Comparison of ENCODE assay signal across 8 cellular contexts in genomic region chr19:53254451-53255341, GRCh38. TPM values are rescaled to one million over a fixed set of nuclear protein-coding genes. Genes with fewer than 3 reads are reported as not detected.
DNase-seq lines count a peak whose midpoint lies in the region; ATAC-seq lines count a peak whose summit lies in the region.

Gene ZNF677, minus strand, starts transcription at chr19:53254873. Its CDS starts 3,323 bp downstream, at chr19:53251550.

- peak within 1 kb of the TSS; percentile 70 for H3K27ac ChIP-seq in HUES64 (ENCODE audit: low read depth, low read length)

- peak within 1 kb of the TSS; percentile 88 for H3K9ac ChIP-seq in HUES64 (ENCODE audit: low read depth, low read length)

- H3K27me3 ChIP-seq in HUES64 (ENCODE audit: insufficient read depth, low read length), result no peaks in the 10 kb centered on the region

- peaks cover 48% of the 10 kb centered on the region for H3K9me3 ChIP-seq in HUES64 (ENCODE audit: insufficient read depth, low read depth, low read length)

- H3K4me1 Mint-ChIP-seq in dendritic cell treated with granulocyte-macrophage colony-stimulating factor and Interleukin-4, amounts not matched to agents 40 ng/mL and 50 ng/mL, for 4 days (ENCODE audit: low read depth), result peaks cover 6% of the 10 kb centered on the region

- peaks cover 50% of the 10 kb centered on the region for H3K36me3 Mint-ChIP-seq in dendritic cell treated with granulocyte-macrophage colony-stimulating factor and Interleukin-4, amounts not matched to agents 40 ng/mL and 50 ng/mL, for 4 days (ENCODE audit: low read depth)

- peak; percentile 91 for ATAC-seq in left colon
- ATAC-seq in HG02610 (IDR thresholded peaks at IDR 0.05; ENCODE audit: unreplicated experiment), result no peak

- in situ Hi-C loops in KBM-7 (cut with MboI; ENCODE audit: low pct_unique_long_range_greater_than_20kb, low sequenced_read_pairs), result no loop called here

- peak within 1 kb of the TSS; percentile 77 for H3K27ac Mint-ChIP-seq in dendritic cell treated with granulocyte-macrophage colony-stimulating factor and Interleukin-4, amounts not matched to agents 40 ng/mL and 50 ng/mL, for 4 days

- intact Hi-C loops in dendritic cell treated with granulocyte-macrophage colony-stimulating factor and Interleukin-4, amounts not matched to agents 40 ng/mL and 50 ng/mL, for 4 days (cut with micrococcal nuclease), result loop anchor here (5.0 kb wide), 1 partner anchor 57 kb away; no protein-coding TSS in a partner anchor
- intact Hi-C loops in left colon (cut with DNase I, micrococcal nuclease), result no loop called here

- 15% methylated on average over 70 of the region's 70 CpGs for WGBS in HUES64

- H3K36me3 ChIP-seq in HUES64 (ENCODE audit: insufficient read depth, low read length), result peaks cover 33% of the 10 kb centered on the region

- H3K4me3 Mint-ChIP-seq in dendritic cell treated with granulocyte-macrophage colony-stimulating factor and Interleukin-4, amounts not matched to agents 40 ng/mL and 50 ng/mL, for 4 days, result peak within 1 kb of the TSS; percentile 74

- peaks cover 87% of the 10 kb centered on the region for H3K9me3 Mint-ChIP-seq in dendritic cell treated with granulocyte-macrophage colony-stimulating factor and Interleukin-4, amounts not matched to agents 40 ng/mL and 50 ng/mL, for 4 days

- H3K27me3 Mint-ChIP-seq in dendritic cell treated with granulocyte-macrophage colony-stimulating factor and Interleukin-4, amounts not matched to agents 40 ng/mL and 50 ng/mL, for 4 days, result peaks cover 3% of the 10 kb centered on the region

- H3K4me3 ChIP-seq in HUES64 (ENCODE audit: low read length), result peak within 1 kb of the TSS; percentile 97

- DNase-seq in AG08396 (ENCODE audit: low spot score) (peak; percentile 95), left colon (peak; percentile 79 to 85), KBM-7 (no peak)
- peak; percentile 59 to 74 for DNase-seq in activated CD4-positive, alpha-beta T cell treated with anti-CD3 and anti-CD28 coated beads, Interleukin-2, amount 50 U/mL, for 24 hours (ENCODE audit: low read depth in 1 of 2, low spot score in 1 of 2)
- peak; percentile 84 for DNase-seq in stimulated activated CD4-positive, alpha-beta T cell treated with anti-CD3 and anti-CD28 coated beads, Interleukin-15, amount 100 ng/mL, for 24 hours

- no peaks in the 10 kb centered on the region for H3K4me1 ChIP-seq in HUES64 (ENCODE audit: insufficient read depth, low read length)

RNA-seq across cellular contexts. Expression of gene ZNF677, which starts in this region (rescaled TPM):
- 18.0 TPM for polyA plus RNA-seq in HUES64 (2013, experiment 1 of 2)
- polyA plus RNA-seq in HUES64 (2013, experiment 2 of 2), result 16.1 TPM
- 1 to 10 TPM; 2.5 to 6.4 TPM for total RNA-seq in left colon
